1 cellular context compared by ENCODE assay signal in genomic region chr1:201750120-201750519, GRCh38.
TF ChIP-seq lines count a peak whose summit lies in the region.

No MANE protein-coding gene starts in this region.

TF ChIP-seq in endothelial cell of umbilical vein, 7 proteins besides CTCF, POLR2A, EP300 and RAD21:
- TF ChIP-seq POLR2AphosphoS5 (IDR thresholded peaks at IDR 0.05; ENCODE audit: insufficient read depth, low read depth, low read length) (no peak), FOS (IDR thresholded peaks at IDR 0.05; ENCODE audit: borderline replicate concordance, insufficient read depth, low read length) (no peak), GATA2 (IDR thresholded peaks at IDR 0.05; ENCODE audit: insufficient read depth, insufficient read length, low read depth, low read length) (no peak), EZH2 (IDR thresholded peaks at IDR 0.05; ENCODE audit: borderline replicate concordance, low read depth, low read length, severe bottlenecking) (no peak), MYC (IDR thresholded peaks at IDR 0.05; ENCODE audit: low read depth, low read length) (no peak)
- TF ChIP-seq, protein P1, sequence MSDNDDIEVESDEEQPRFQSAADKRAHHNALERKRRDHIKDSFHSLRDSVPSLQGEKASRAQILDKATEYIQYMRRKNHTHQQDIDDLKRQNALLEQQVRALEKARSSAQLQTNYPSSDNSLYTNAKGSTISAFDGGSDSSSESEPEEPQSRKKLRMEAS (IDR thresholded peaks at IDR 0.05; ENCODE audit: insufficient read depth, insufficient read length), result no peak
